ENCODE assay signal across 8 cellular contexts in genomic region chr21:26715878-26716506, GRCh38.
DNase-seq lines count a peak whose midpoint lies in the region; TF ChIP-seq lines count a peak whose summit lies in the region.

No MANE protein-coding gene starts in this region.

- H3K27ac Mint-ChIP-seq in brain: peak overlapping the region in 1 of 5 experiments; percentile 11

- no peak overlapping the region for H3K4me3 ChIP-seq in H7 (ENCODE audit: insufficient read depth, low read depth, low read length)

- H3K27me3 ChIP-seq in H7 (ENCODE audit: control insufficient read depth, insufficient read depth, low read length): no peaks in the 10 kb centered on the region

- H3K4me1 Mint-ChIP-seq in brain: peaks cover 17% of the 10 kb centered on the region

- no peaks in the 10 kb centered on the region for H3K36me3 Mint-ChIP-seq in brain

- DNase-seq in DMS114 treated with DMSO at 0.1 percent for 48 hours (lab: John Stamatoyannopoulos, UW; ENCODE audit: unreplicated experiment) (peak; percentile 21), H7 (peak; percentile 49), NCI-H460 (ENCODE audit: extremely low read depth, low read depth) (peak; percentile 58), iPS-NIHi11 (ENCODE audit: low spot score) (peak; percentile 83), T-helper 9 cell (no peak), COLO668 (lab: John Stamatoyannopoulos, UW; ENCODE audit: unreplicated experiment) (no peak)
- DNase-seq in stimulated activated CD4-positive, alpha-beta T cell treated with anti-CD3 and anti-CD28 coated beads, Interleukin-15, amount 100 ng/mL, for 24 hours: peak; percentile 32

- peak; percentile 61 to 81 for TF ChIP-seq CTCF in brain (conservative IDR thresholded peaks at IDR 0.05)

- peaks cover 2% of the 10 kb centered on the region for H3K27me3 Mint-ChIP-seq in brain

- H3K36me3 ChIP-seq in H7 (replicated peaks; ENCODE audit: control insufficient read depth, insufficient read depth, low read length): no peaks in the 10 kb centered on the region

- no peaks in the 10 kb centered on the region for H3K9me3 Mint-ChIP-seq in brain

- no peak overlapping the region for H3K4me3 Mint-ChIP-seq in brain

Comparison
In these comparisons a context has a peak if more than half of its experiments do, and no peak if none do; other contexts are left out.
1. DNase-seq: peak in DMS114 treated with DMSO at 0.1 percent for 48 hours (single experiment), H7 (single experiment), NCI-H460 (single experiment), iPS-NIHi11 (single experiment) and stimulated activated CD4-positive, alpha-beta T cell treated with anti-CD3 and anti-CD28 coated beads, Interleukin-15, amount 100 ng/mL, for 24 hours (single experiment); none in T-helper 9 cell (single experiment) and COLO668 (single experiment).